Comparison of ENCODE assay signal across 8 cellular contexts in the genomic region with DNA sequence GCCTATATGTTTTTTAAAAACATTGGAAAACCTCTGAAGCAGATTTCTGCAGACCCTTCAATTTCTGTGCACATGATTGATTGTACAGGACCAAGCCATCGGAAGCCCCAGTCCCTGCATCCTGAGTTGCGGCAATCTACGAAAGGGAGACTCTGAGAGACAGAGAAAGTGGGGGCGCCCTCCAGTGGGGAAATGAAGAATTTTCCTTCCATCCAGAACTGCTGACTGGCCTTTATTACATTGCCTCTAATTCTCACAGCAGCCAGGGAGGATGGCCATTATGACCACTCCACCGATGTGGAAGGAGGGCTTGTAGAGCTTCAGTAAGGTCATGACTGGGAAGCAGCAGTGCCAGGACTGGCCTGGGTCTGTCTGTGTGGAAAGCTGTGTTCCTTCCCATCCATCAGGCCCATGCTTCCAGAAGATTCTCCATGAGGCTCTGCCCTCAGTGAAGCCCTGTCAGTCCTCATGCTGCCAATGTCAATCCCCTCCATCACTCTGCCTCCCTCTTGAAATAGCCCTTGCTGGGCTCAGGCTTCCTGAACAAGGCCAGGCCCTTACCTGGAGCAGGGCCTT. TPM values are rescaled to one million over a fixed set of nuclear protein-coding genes. Genes with fewer than 3 reads are reported as not detected.
DNase-seq lines count a peak whose midpoint lies in the region; ATAC-seq and TF ChIP-seq lines count a peak whose summit lies in the region.

No MANE protein-coding gene starts in this region.

- H3K36me3 Mint-ChIP-seq in activated naive CD8-positive, alpha-beta T cell treated with anti-CD3 and anti-CD28 coated beads, Interleukin-2, amount 50 U/mL, for 24 hours (ENCODE audit: low read depth) = no peaks in the 10 kb centered on the region

- no peak overlapping the region for H3K9ac ChIP-seq in MM.1S (ENCODE audit: low read length)

- H3K27me3 Mint-ChIP-seq in activated naive CD8-positive, alpha-beta T cell treated with anti-CD3 and anti-CD28 coated beads, Interleukin-2, amount 50 U/mL, for 24 hours = peaks cover 34% of the 10 kb centered on the region

- peak; percentile 70 for ATAC-seq in activated naive CD8-positive, alpha-beta T cell treated with anti-CD3 and anti-CD28 coated beads, Interleukin-2, amount 50 U/mL, for 24 hours
- no peak for ATAC-seq in GM21825 (IDR thresholded peaks at IDR 0.05; ENCODE audit: unreplicated experiment)

- H3K4me1 ChIP-seq in MM.1S (ENCODE audit: low read length) (no peaks in the 10 kb centered on the region), right atrium auricular region (no peaks in the 10 kb centered on the region)

- H3F3A ChIP-seq in MM.1S (ENCODE audit: insufficient read depth, low read length) = no peaks in the 10 kb centered on the region

- DNase-seq in activated gamma-delta T cell treated with Interleukin-2 at 50 U/mL for 16 hours (peak; percentile 63), activated gamma-delta T cell (lab: John Stamatoyannopoulos, UW) (no peak), MM.1S (peak; percentile 53), T follicular helper cell (ENCODE audit: low read depth) (peak; percentile 49), right atrium auricular region (ENCODE audit: low spot score) (no peak), smooth muscle cell of the brain vasculature (ENCODE audit: low read depth, low spot score) (peak; percentile 28)
- peak; percentile 81 for DNase-seq in activated naive CD8-positive, alpha-beta T cell treated with anti-CD3 and anti-CD28 coated beads, Interleukin-2, amount 50 U/mL, for 24 hours

- no peaks in the 10 kb centered on the region for H3K9me2 ChIP-seq in MM.1S (replicated peaks; ENCODE audit: insufficient read depth, low read length)

- H3K9me3 ChIP-seq in MM.1S (replicated peaks; ENCODE audit: insufficient read depth, low read length) = no peaks in the 10 kb centered on the region
- no peaks in the 10 kb centered on the region for H3K9me3 ChIP-seq in right atrium auricular region

- H3K79me2 ChIP-seq in MM.1S (ENCODE audit: low read length) = no peaks in the 10 kb centered on the region

- no peaks in the 10 kb centered on the region for H3K4me1 Mint-ChIP-seq in activated naive CD8-positive, alpha-beta T cell treated with anti-CD3 and anti-CD28 coated beads, Interleukin-2, amount 50 U/mL, for 24 hours

- H3K4me3 Mint-ChIP-seq in activated naive CD8-positive, alpha-beta T cell treated with anti-CD3 and anti-CD28 coated beads, Interleukin-2, amount 50 U/mL, for 24 hours = no peak overlapping the region

- H3K36me3 ChIP-seq in MM.1S (replicated peaks; ENCODE audit: insufficient read depth, low read length) = no peaks in the 10 kb centered on the region
- H3K36me3 ChIP-seq in right atrium auricular region = no peaks in the 10 kb centered on the region

- H3K4me3 ChIP-seq in MM.1S (ENCODE audit: low read length) (no peak overlapping the region), right atrium auricular region (no peak overlapping the region)

- no peak overlapping the region for H3K27ac ChIP-seq in MM.1S (ENCODE audit: low read length)
- H3K27ac ChIP-seq in right atrium auricular region = no peak overlapping the region

- H3K27ac Mint-ChIP-seq in activated naive CD8-positive, alpha-beta T cell treated with anti-CD3 and anti-CD28 coated beads, Interleukin-2, amount 50 U/mL, for 24 hours = no peak overlapping the region

- no peak overlapping the region for H2AFZ ChIP-seq in MM.1S (ENCODE audit: low read length)

- H3K9me3 Mint-ChIP-seq in activated naive CD8-positive, alpha-beta T cell treated with anti-CD3 and anti-CD28 coated beads, Interleukin-2, amount 50 U/mL, for 24 hours = no peaks in the 10 kb centered on the region

- H4K20me1 ChIP-seq in MM.1S (ENCODE audit: insufficient read depth, low read length) = no peaks in the 10 kb centered on the region

- no peak overlapping the region for H3K4me2 ChIP-seq in MM.1S (ENCODE audit: low read depth, low read length)

- TF ChIP-seq CTCF in MM.1S (IDR thresholded peaks at IDR 0.05; ENCODE audit: low read length) = peak; percentile 70
- peak; percentile 22 to 55 for TF ChIP-seq CTCF in right atrium auricular region (IDR thresholded peaks at IDR 0.05)

- peaks cover 6% of the 10 kb centered on the region; the same call in 1 of the 2 replicates for H3K27me3 ChIP-seq in MM.1S (replicated peaks; ENCODE audit: insufficient read depth, low read length)
- peaks cover 0 to 2% of the 10 kb centered on the region in 2 donors for H3K27me3 ChIP-seq in right atrium auricular region

RNA-seq across cellular contexts. Expression of a gene that starts 20.0 kb away (rescaled TPM):
- total RNA-seq in right atrium auricular region = not detected

RNA-seq across cellular contexts. Expression of a gene that starts 35.2 kb away (rescaled TPM):
- 10 to 100 TPM; 48.1 to 51.2 TPM for total RNA-seq in right atrium auricular region

RNA-seq across cellular contexts. Expression of a gene that starts 43.3 kb away (rescaled TPM):
- total RNA-seq in right atrium auricular region = under 1 TPM in 1 of 2 donors, not detected in 1; 0.74 TPM

Comparison
In these comparisons a context has a peak if more than half of its experiments do, and no peak if none do; other contexts are left out.
1. DNase-seq: peak in activated gamma-delta T cell treated with Interleukin-2 at 50 U/mL for 16 hours (single experiment), MM.1S (single experiment), T follicular helper cell (single experiment), activated naive CD8-positive, alpha-beta T cell treated with anti-CD3 and anti-CD28 coated beads, Interleukin-2, amount 50 U/mL, for 24 hours (single experiment) and smooth muscle cell of the brain vasculature (single experiment); none in activated gamma-delta T cell (single experiment) and right atrium auricular region (single experiment).